In the genomic region with DNA sequence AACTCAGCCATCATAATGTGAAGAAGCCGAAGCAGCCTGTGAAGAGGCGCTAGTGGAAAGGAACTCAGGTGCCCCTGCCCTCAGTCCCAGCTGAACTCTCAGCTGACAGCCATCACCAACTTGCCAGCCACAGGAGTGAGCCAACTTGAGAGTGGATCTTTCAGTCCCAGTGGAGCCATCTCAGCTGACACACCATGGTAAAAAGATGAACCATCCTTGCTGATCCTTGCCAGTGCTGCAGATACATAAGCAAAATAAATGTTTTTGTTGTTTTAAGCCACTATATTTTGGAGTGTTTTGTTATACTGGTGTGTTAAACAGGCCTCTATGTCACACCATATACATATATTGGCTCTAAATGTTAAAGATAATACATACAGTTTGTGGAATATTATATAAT, we compare ENCODE assay signal across 8 cellular contexts.
"Had no signal": no experiment of that assay in that cellular context is flagged by ENCODE, and none has a peak within 500 bp of the region (broad histone marks: within the 10 kb centered on the region; RNA-seq: fewer than 3 reads in every experiment).

No MANE protein-coding gene starts in this region.

- DNase-seq: GDM1, GF-D8 had no signal

- H3K4me3 ChIP-seq: GM12878 had no signal

- ATAC-seq: GM12878 had no signal

- FAIRE-seq: G401.6, GM12891, GM12892, GM18507, GM19239 had no signal
